ENCODE assay signal across 32 cellular contexts in genomic region chr6:14589192-14589591, GRCh38.
"Had no signal": no experiment of that assay in that cellular context is flagged by ENCODE, and none has a peak within 500 bp of the region (broad histone marks: within the 10 kb centered on the region; RNA-seq: fewer than 3 reads in every experiment).

No MANE protein-coding gene starts in this region.

- ATAC-seq: activated naive CD4-positive, alpha-beta T cell treated with anti-CD3 and anti-CD28 coated beads, Interleukin-2, amount 50 U/mL, for 72 hours; activated naive CD8-positive, alpha-beta T cell treated with anti-CD3 and anti-CD28 coated beads, Interleukin-2, amount 50 U/mL, for 24 hours; activated T-cell treated with anti-CD3 and anti-CD28 coated beads, Interleukin-2, amount 50 U/mL, for 4 hours; activated T-cell treated with anti-CD3 and anti-CD28 coated beads, Interleukin-2, amount 50 U/mL, for 72 hours; activated T-helper 17 cell treated with anti-CD3 and anti-CD28 coated beads, Interleukin-2, amount 50 U/mL, for 72 hours; body of pancreas had no signal

- H3K27me3 ChIP-seq: adrenal gland, ascending aorta, body of pancreas, breast epithelium, cardiac muscle cell had no signal

- FAIRE-seq: astrocyte, bronchial epithelial cell had no signal

- H3K27ac ChIP-seq: adrenal gland, ascending aorta, body of pancreas, brain microvascular endothelial cell, breast epithelium, cardiac muscle cell had no signal

- H3K36me3 ChIP-seq: adrenal gland, ascending aorta, brain microvascular endothelial cell, breast epithelium, cardiac muscle cell had no signal

- H3K4me1 ChIP-seq: adrenal gland, ascending aorta, body of pancreas, breast epithelium had no signal

- H3K4me3 ChIP-seq: adrenal gland, ascending aorta, body of pancreas, breast epithelium, cardiac muscle cell had no signal

- DNase-seq: activated effector memory CD4-positive, alpha-beta T cell treated with anti-CD3 and anti-CD28 coated beads, Interleukin-2, amount 50 U/mL, for 16 hours; activated effector memory CD4-positive, alpha-beta T cell treated with Interleukin-2 at 50 U/mL for 16 hours; activated gamma-delta T cell; activated gamma-delta T cell treated with Interleukin-2 at 50 U/mL for 16 hours; activated naive CD4-positive, alpha-beta T cell; activated naive CD4-positive, alpha-beta T cell treated with anti-CD3 and anti-CD28 coated beads for 36 hours; activated naive CD4-positive, alpha-beta T cell treated with anti-CD3 and anti-CD28 coated beads, Interleukin-2, amount 10 ng/mL, durations not matched to agents 7 days and 5 days; activated naive CD4-positive, alpha-beta T cell treated with anti-CD3 and anti-CD28 coated beads, Interleukin-2, amount 50 U/mL, for 16 hours; activated naive CD4-positive, alpha-beta T cell treated with Interleukin-2 at 50 U/mL for 16 hours; activated naive CD8-positive, alpha-beta T cell treated with anti-CD3 and anti-CD28 coated beads for 36 hours; activated naive CD8-positive, alpha-beta T cell treated with anti-CD3 and anti-CD28 coated beads, Interleukin-2, amount 10 ng/mL, durations not matched to agents 7 days and 5 days; activated naive CD8-positive, alpha-beta T cell treated with anti-CD3 and anti-CD28 coated beads, Interleukin-2, amount 50 U/mL, for 24 hours; activated T-cell treated with anti-CD3 and anti-CD28 coated beads, Interleukin-2, amount 50 U/mL, for 4 hours; activated T-cell treated with anti-CD3 and anti-CD28 coated beads, Interleukin-2, amount 50 U/mL, for 48 hours; activated T-cell treated with anti-CD3 and anti-CD28 coated beads, Interleukin-2, amount 50 U/mL, for 72 hours; adrenal gland; amniotic stem cell; amygdala; anterior cingulate cortex; aorta; body of pancreas; brain microvascular endothelial cell; caudate nucleus; central memory CD4-positive, alpha-beta T cell; cerebellar nuclear complex had no signal

- H3K9me3 ChIP-seq: adrenal gland, ascending aorta, body of pancreas, breast epithelium had no signal
